Comparison of ENCODE assay signal across 30 cellular contexts in genomic region chr3:130565224-130565623, GRCh38. TPM values are rescaled to one million over a fixed set of nuclear protein-coding genes. Genes with fewer than 3 reads are reported as not detected.
"Had no signal": no experiment of that assay in that cellular context is flagged by ENCODE, and none has a peak within 500 bp of the region (broad histone marks: within the 10 kb centered on the region; RNA-seq: fewer than 3 reads in every experiment).

No MANE protein-coding gene starts in this region.

- H3K27me3 Mint-ChIP-seq: dendritic cell treated with granulocyte-macrophage colony-stimulating factor and Interleukin-4, amounts not matched to agents 40 ng/mL and 50 ng/mL, for 4 days had no signal

- ATAC-seq: activated CD8-positive, alpha-beta T cell treated with anti-CD3 and anti-CD28 coated beads for 36 hours; activated T-cell treated with anti-CD3 and anti-CD28 coated beads, Interleukin-2, amount 50 U/mL, for 4 hours; activated T-helper 17 cell treated with anti-CD3 and anti-CD28 coated beads, Interleukin-2, amount 50 U/mL, for 72 hours; esophagus mucosa; T-helper 17 cell had no signal

- H3K36me3 ChIP-seq: brain microvascular endothelial cell had no signal

- H3K9me3 Mint-ChIP-seq: activated CD8-positive, alpha-beta T cell treated with anti-CD3 and anti-CD28 coated beads for 36 hours; activated T-cell treated with anti-CD3 and anti-CD28 coated beads, Interleukin-2, amount 50 U/mL, for 4 hours; activated T-helper 17 cell treated with anti-CD3 and anti-CD28 coated beads, Interleukin-2, amount 50 U/mL, for 72 hours; dendritic cell treated with granulocyte-macrophage colony-stimulating factor and Interleukin-4, amounts not matched to agents 40 ng/mL and 50 ng/mL, for 4 days; T-helper 2 cell treated with Interferon-gamma antibody and Interleukin-4, amounts not matched to agents 5 μg/mL and 100 μg/mL, for 36 hours had no signal

- H3K4me1 Mint-ChIP-seq: activated T-helper 17 cell treated with anti-CD3 and anti-CD28 coated beads, Interleukin-2, amount 50 U/mL, for 72 hours; T-helper 17 cell had no signal

- H3K36me3 Mint-ChIP-seq: activated naive CD8-positive, alpha-beta T cell had no signal

- DNase-seq: activated CD4-positive, alpha-beta T cell treated with anti-CD3 and anti-CD28 coated beads for 1 hour; activated CD4-positive, alpha-beta T cell treated with anti-CD3 and anti-CD28 coated beads for 4 hours; activated CD4-positive, alpha-beta T cell treated with anti-CD3 and anti-CD28 coated beads, Interleukin-2, amount 50 U/mL, for 1 hour; activated CD4-positive, alpha-beta T cell treated with anti-CD3 and anti-CD28 coated beads, Interleukin-2, amount 50 U/mL, for 48 hours; activated CD8-positive, alpha-beta memory T cell treated with anti-CD3 and anti-CD28 coated beads for 24 hours; activated CD8-positive, alpha-beta T cell treated with anti-CD3 and anti-CD28 coated beads for 36 hours; activated effector memory CD4-positive, alpha-beta T cell treated with Interleukin-2 at 50 U/mL for 16 hours; activated gamma-delta T cell treated with Interleukin-2 at 50 U/mL for 16 hours; activated naive CD4-positive, alpha-beta T cell treated with anti-CD3 and anti-CD28 coated beads, Interleukin-2, amount 50 U/mL, for 16 hours; activated naive CD4-positive, alpha-beta T cell treated with Interleukin-2 at 50 U/mL for 16 hours; activated T-cell treated with anti-CD3 and anti-CD28 coated beads, Interleukin-2, amount 50 U/mL, for 4 hours; amniotic stem cell; anterior cingulate cortex; brain microvascular endothelial cell; caudate nucleus; dorsolateral prefrontal cortex; effector memory CD4-positive, alpha-beta T cell; endodermal cell; foreskin fibroblast; head of caudate nucleus; T-helper 1 cell; T-helper 17 cell; T1000 had no signal

- H3K27ac ChIP-seq: brain microvascular endothelial cell, dorsolateral prefrontal cortex had no signal

- H3K4me3 Mint-ChIP-seq: activated CD8-positive, alpha-beta T cell treated with anti-CD3 and anti-CD28 coated beads for 36 hours; activated naive CD8-positive, alpha-beta T cell; activated T-cell treated with anti-CD3 and anti-CD28 coated beads, Interleukin-2, amount 50 U/mL, for 4 hours; activated T-helper 17 cell treated with anti-CD3 and anti-CD28 coated beads, Interleukin-2, amount 50 U/mL, for 72 hours; dendritic cell treated with granulocyte-macrophage colony-stimulating factor and Interleukin-4, amounts not matched to agents 40 ng/mL and 50 ng/mL, for 4 days; endodermal cell; T-helper 17 cell; T-helper 2 cell treated with Interferon-gamma antibody and Interleukin-4, amounts not matched to agents 5 μg/mL and 100 μg/mL, for 36 hours had no signal

- H3K27ac Mint-ChIP-seq: activated CD8-positive, alpha-beta T cell treated with anti-CD3 and anti-CD28 coated beads for 36 hours; activated naive CD8-positive, alpha-beta T cell; activated T-helper 17 cell treated with anti-CD3 and anti-CD28 coated beads, Interleukin-2, amount 50 U/mL, for 72 hours; dendritic cell treated with granulocyte-macrophage colony-stimulating factor and Interleukin-4, amounts not matched to agents 40 ng/mL and 50 ng/mL, for 4 days; endodermal cell; T-helper 17 cell; T-helper 2 cell treated with Interferon-gamma antibody and Interleukin-4, amounts not matched to agents 5 μg/mL and 100 μg/mL, for 36 hours had no signal

- H3K27me3 ChIP-seq: brain microvascular endothelial cell had no signal

- H3K4me3 ChIP-seq: dorsolateral prefrontal cortex had no signal

RNA-seq across cellular contexts. Expression of gene COL6A6, which starts 48.2 kb away (rescaled TPM):
- total RNA-seq: activated CD8-positive, alpha-beta T cell treated with anti-CD3 and anti-CD28 coated beads for 36 hours; activated T-cell treated with anti-CD3 and anti-CD28 coated beads, Interleukin-2, amount 50 U/mL, for 4 hours; activated T-helper 17 cell treated with anti-CD3 and anti-CD28 coated beads, Interleukin-2, amount 50 U/mL, for 72 hours; chondrocyte; epithelial cell of proximal tubule had no signal
